In the genomic region with DNA sequence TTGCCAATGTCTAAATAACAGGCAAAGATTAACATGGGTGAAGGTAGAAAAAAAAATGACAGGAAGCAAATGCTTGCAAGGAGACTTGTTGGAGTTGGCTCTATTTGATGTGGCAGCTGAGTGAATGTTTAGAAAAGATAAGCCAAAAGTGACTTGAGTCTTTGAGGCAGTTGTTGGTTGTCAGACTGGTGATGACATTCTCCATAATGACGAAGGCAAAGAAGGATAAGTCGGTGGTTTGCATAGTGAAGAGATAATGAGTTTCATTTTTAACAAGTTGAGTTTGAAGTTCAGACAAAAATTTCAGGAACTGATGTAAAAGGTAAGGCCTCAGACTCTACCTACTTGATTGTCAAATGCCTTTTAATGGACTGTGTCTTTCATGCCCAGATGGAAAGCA, we compare ENCODE assay signal across 20 cellular contexts.
"Had no signal": no experiment of that assay in that cellular context is flagged by ENCODE, and none has a peak within 500 bp of the region (broad histone marks: within the 10 kb centered on the region; RNA-seq: fewer than 3 reads in every experiment).

No MANE protein-coding gene starts in this region.

- ATAC-seq: PC-3, Right ventricle myocardium inferior, SK-N-SH treated with all-trans-retinoic acid at 6 μM for 48 hours, T-helper 17 cell had no signal

- DNase-seq: Kasumi-1, MM.1S, NCI-H1092 treated with DMSO at 0.1 percent for 48 hours, NCI-H1436, NCI-H187, NCI-H2029, NCI-H2081 treated with DMSO at 0.1 percent for 48 hours, NCI-H2227 treated with DMSO at 0.1 percent for 48 hours, NCI-H510A, NCI-H524 treated with DMSO at 0.1 percent for 48 hours, NCI-H82, PC-3, Peyer's patch, SHP77 treated with DMSO at 0.1 percent for 48 hours, SJCRH30, T-helper 1 cell, T-helper 17 cell had no signal

- H3K27ac ChIP-seq: KMS-11, Peyer's patch, SJCRH30 had no signal

- H3K27ac Mint-ChIP-seq: T-helper 17 cell had no signal

- H3K9me3 ChIP-seq: Peyer's patch, SJCRH30 had no signal

- H3K4me3 Mint-ChIP-seq: T-helper 17 cell had no signal

- H3K4me2 ChIP-seq: KMS-11 had no signal

- H3K4me1 ChIP-seq: Peyer's patch, SJCRH30 had no signal

- H3K27me3 Mint-ChIP-seq: T-helper 17 cell had no signal

- H3K4me3 ChIP-seq: Peyer's patch, SJCRH30 had no signal

- H3K4me1 Mint-ChIP-seq: T-helper 17 cell had no signal

- H3K36me3 ChIP-seq: Peyer's patch, SJCRH30 had no signal

- H3K27me3 ChIP-seq: Peyer's patch, SJCRH30 had no signal
